In genomic region chr6:63635563-63636515, GRCh38 we compare ENCODE assay signal across 8 cellular contexts. TPM values are rescaled to one million over a fixed set of nuclear protein-coding genes. Genes with fewer than 3 reads are reported as not detected.
DNase-seq lines count a peak whose midpoint lies in the region; ATAC-seq and TF ChIP-seq lines count a peak whose summit lies in the region.

TSS of gene PHF3 (plus strand) at chr6:63635802. CDS start at chr6:63646552, 10,750 bp downstream.

- H2AFZ ChIP-seq in MM.1S (ENCODE audit: low read length), result peak within 1 kb of the TSS; percentile 84

- peak; percentile 92 for ATAC-seq in stimulated activated naive CD8-positive, alpha-beta T cell treated with anti-CD3 and anti-CD28 coated beads, Interleukin-15, amount 100 ng/mL, for 72 hours

- peak within 1 kb of the TSS; percentile 90 for H3K9ac ChIP-seq in MM.1S (ENCODE audit: low read length)

- in situ Hi-C loops in HAP-1 (cut with MboI; ENCODE audit: low sequenced_read_pairs), result no loop called here

- H3K36me3 ChIP-seq in HAP-1 (replicated peaks), result no peaks in the 10 kb centered on the region; the same call in 1 of the 2 replicates
- H3K36me3 ChIP-seq in MM.1S (replicated peaks; ENCODE audit: insufficient read depth, low read length), result no peaks in the 10 kb centered on the region

- peaks cover 61% of the 10 kb centered on the region for H3K4me1 Mint-ChIP-seq in nephron progenitor cell
- H3K4me1 Mint-ChIP-seq in stimulated activated naive CD8-positive, alpha-beta T cell treated with anti-CD3 and anti-CD28 coated beads, Interleukin-15, amount 100 ng/mL, for 72 hours, result peaks cover 38% of the 10 kb centered on the region

- 0 out of 2 replicates have a peak, but pooled peaks have one; percentile 6 for TF ChIP-seq CTCF in MM.1S (IDR thresholded peaks at IDR 0.05; ENCODE audit: low read length)
- TF ChIP-seq CTCF in fibroblast of the aortic adventitia (IDR thresholded peaks at IDR 0.05; ENCODE audit: insufficient read depth, low read length), result peak; percentile 26
- TF ChIP-seq CTCF in nephron progenitor cell (IDR thresholded peaks at IDR 0.05), result no peak

- peak within 1 kb of the TSS; percentile 86 for H3K4me3 ChIP-seq in HAP-1
- peak within 1 kb of the TSS; percentile 88 for H3K4me3 ChIP-seq in MM.1S (ENCODE audit: low read length)
- H3K4me3 ChIP-seq in fibroblast of the aortic adventitia (ENCODE audit: low read depth, low read length), result peak within 1 kb of the TSS; percentile 87

- H3K36me3 Mint-ChIP-seq in nephron progenitor cell (ENCODE audit: low read depth), result no peaks in the 10 kb centered on the region

- H3K27ac Mint-ChIP-seq in nephron progenitor cell, result peak within 1 kb of the TSS; percentile 100
- H3K27ac Mint-ChIP-seq in stimulated activated naive CD8-positive, alpha-beta T cell treated with anti-CD3 and anti-CD28 coated beads, Interleukin-15, amount 100 ng/mL, for 72 hours, result peak within 1 kb of the TSS; percentile 100

- H3K4me1 ChIP-seq in HAP-1, result peaks cover 22% of the 10 kb centered on the region
- H3K4me1 ChIP-seq in MM.1S (ENCODE audit: low read length), result peaks cover 6% of the 10 kb centered on the region; the same call in 1 of the 2 replicates

- H3K27me3 ChIP-seq in HAP-1 (ENCODE audit: low read depth) (no peaks in the 10 kb centered on the region), MM.1S (replicated peaks; ENCODE audit: insufficient read depth, low read length) (no peaks in the 10 kb centered on the region)

- H3F3A ChIP-seq in MM.1S (ENCODE audit: insufficient read depth, low read length), result no peaks in the 10 kb centered on the region

- H3K9me3 Mint-ChIP-seq in nephron progenitor cell, result no peaks in the 10 kb centered on the region
- no peaks in the 10 kb centered on the region for H3K9me3 Mint-ChIP-seq in stimulated activated naive CD8-positive, alpha-beta T cell treated with anti-CD3 and anti-CD28 coated beads, Interleukin-15, amount 100 ng/mL, for 72 hours

- H3K27me3 Mint-ChIP-seq in nephron progenitor cell (ENCODE audit: low read depth, poor library complexity), result peaks cover 12% of the 10 kb centered on the region
- H3K27me3 Mint-ChIP-seq in stimulated activated naive CD8-positive, alpha-beta T cell treated with anti-CD3 and anti-CD28 coated beads, Interleukin-15, amount 100 ng/mL, for 72 hours, result no peaks in the 10 kb centered on the region

- peak within 1 kb of the TSS; percentile 100 for H3K4me3 Mint-ChIP-seq in nephron progenitor cell
- peak within 1 kb of the TSS; percentile 93 to 98 for H3K4me3 Mint-ChIP-seq in stimulated activated naive CD8-positive, alpha-beta T cell treated with anti-CD3 and anti-CD28 coated beads, Interleukin-15, amount 100 ng/mL, for 72 hours

- H3K9me2 ChIP-seq in MM.1S (replicated peaks; ENCODE audit: insufficient read depth, low read length), result no peaks in the 10 kb centered on the region

- H4K20me1 ChIP-seq in MM.1S (ENCODE audit: insufficient read depth, low read length), result peaks cover 26% of the 10 kb centered on the region

- H3K9me3 ChIP-seq in HAP-1 (no peaks in the 10 kb centered on the region), MM.1S (replicated peaks; ENCODE audit: insufficient read depth, low read length) (no peaks in the 10 kb centered on the region)

- H3K79me2 ChIP-seq in MM.1S (ENCODE audit: low read length), result peaks cover 52% of the 10 kb centered on the region

- DNase-seq in GDM1 (lab: John Stamatoyannopoulos, UW), result peak; percentile 89
- DNase-seq in HAP-1 (ENCODE audit: low spot score in 2 of 2), result peak; percentile 85 to 92
- peak; percentile 93 for DNase-seq in MM.1S
- peak; percentile 77 for DNase-seq in SHP77 treated with DMSO at 0.1 percent for 48 hours (lab: John Stamatoyannopoulos, UW)
- DNase-seq in activated effector memory CD4-positive, alpha-beta T cell treated with anti-CD3 and anti-CD28 coated beads, Interleukin-2, amount 50 U/mL, for 16 hours, result peak; percentile 96
- DNase-seq in fibroblast of the aortic adventitia (ENCODE audit: low read depth), result peak; percentile 86
- peak; percentile 91 for DNase-seq in nephron progenitor cell
- peak; percentile 90 to 91 for DNase-seq in stimulated activated naive CD8-positive, alpha-beta T cell treated with anti-CD3 and anti-CD28 coated beads, Interleukin-15, amount 100 ng/mL, for 72 hours

- peak within 1 kb of the TSS; percentile 96 for H3K4me2 ChIP-seq in MM.1S (ENCODE audit: low read depth, low read length)

- peak within 1 kb of the TSS; percentile 82 for H3K27ac ChIP-seq in MM.1S (ENCODE audit: low read length)

RNA-seq across cellular contexts. Expression of gene PHF3, which starts in this region (rescaled TPM):
- total RNA-seq in fibroblast of the aortic adventitia (ENCODE audit: low replicate concordance), result 78.5 and 146 TPM in 2 replicates

Comparison
In these comparisons a context has a peak if more than half of its experiments do, and no peak if none do; other contexts are left out.
1. Peak in every context shown above with its lines: DNase-seq, ATAC-seq, H3K4me3 ChIP-seq and H3K27ac ChIP-seq.